Comparison of ENCODE assay signal across 23 cellular contexts in the genomic region with DNA sequence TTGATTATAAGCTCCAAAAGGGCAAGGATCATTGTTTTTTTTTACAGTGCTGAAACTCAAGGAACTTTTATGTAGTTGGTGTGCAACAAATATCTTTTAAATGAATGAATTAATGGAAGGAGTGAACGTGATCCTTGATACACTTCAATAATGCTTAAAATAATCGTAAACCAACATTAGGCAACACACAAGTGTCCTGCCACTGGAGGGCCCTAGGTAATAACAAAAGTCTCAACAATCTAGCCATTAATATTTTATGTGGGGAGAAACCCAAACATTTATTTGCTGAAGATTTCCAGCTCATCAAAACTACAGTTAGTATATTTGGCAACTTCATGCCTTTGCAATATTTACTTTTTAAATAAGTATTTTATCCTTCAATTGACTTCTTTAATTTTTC.
DNase-seq lines count a peak whose midpoint lies in the region; FAIRE-seq and TF ChIP-seq lines count a peak whose summit lies in the region.
"Had no signal": no experiment of that assay in that cellular context is flagged by ENCODE, and none has a peak within 500 bp of the region (broad histone marks: within the 10 kb centered on the region; RNA-seq: fewer than 3 reads in every experiment).

No MANE protein-coding gene starts in this region.

- H3K4me1 ChIP-seq in A673 (ENCODE audit: insufficient read depth, low read length, poor library complexity, severe bottlenecking) (no peaks in the 10 kb centered on the region), BE2C (no peaks in the 10 kb centered on the region)
- H3K4me1 ChIP-seq: lower lobe of right lung, spleen, tibial nerve had no signal

- TF ChIP-seq CTCF in A673 (conservative IDR thresholded peaks at IDR 0.05; ENCODE audit: low read depth, low read length): 0 out of 2 replicates have a peak, but pooled peaks have one; percentile 12
- TF ChIP-seq CTCF in C4-2B (conservative IDR thresholded peaks at IDR 0.05): peak; percentile 40
- peak; percentile 32 for TF ChIP-seq CTCF in fibroblast of pulmonary artery (IDR thresholded peaks at IDR 0.05; ENCODE audit: low read length, missing control alignments)
- no peak for TF ChIP-seq CTCF in BE2C (IDR thresholded peaks at IDR 0.05; ENCODE audit: low read depth, low read length)

- POLR2A ChIA-PET in A673 (lab: Charles Lee; ENCODE audit: low non-redundant PET): no interaction called here

- intact Hi-C loops in A673 (cut with micrococcal nuclease; ENCODE audit: unreplicated experiment): no loop called here

- CTCF ChIA-PET in A673 (lab: Charles Lee): no interaction called here

- H3K4me3 ChIP-seq in A673 (ENCODE audit: low read depth, low read length, poor library complexity, severe bottlenecking) (no peak overlapping the region), fibroblast of pulmonary artery (replicated peaks; ENCODE audit: low read depth, low read length) (no peak overlapping the region), BE2C (ENCODE audit: low read depth, low read length) (no peak overlapping the region)
- H3K4me3 ChIP-seq: lower lobe of right lung, MG63, spleen, tibial nerve had no signal

- FAIRE-seq in RCC 7860 (lab: Jason Lieb, UNC): peak; percentile 2

- H3K27ac ChIP-seq in A673 (ENCODE audit: low read depth, low read length, poor library complexity, severe bottlenecking) (no peak overlapping the region), C4-2B (no peak overlapping the region)
- H3K27ac ChIP-seq: lower lobe of right lung, spleen, tibial nerve had no signal

- no peaks in the 10 kb centered on the region for H3K36me3 ChIP-seq in A673 (ENCODE audit: insufficient read depth, low read length, poor library complexity, severe bottlenecking)
- no peaks in the 10 kb centered on the region for H3K36me3 ChIP-seq in BE2C
- H3K36me3 ChIP-seq: lower lobe of right lung, MG63, spleen, tibial nerve had no signal

- no peaks in the 10 kb centered on the region for H3K9me3 ChIP-seq in A673 (ENCODE audit: low read depth, low read length, poor library complexity, severe bottlenecking)
- H3K9me3 ChIP-seq in BE2C: no peaks in the 10 kb centered on the region
- H3K9me3 ChIP-seq: MG63 had no signal

- no TSS peak for BruUV-seq in A673 (replicated peaks; lab: Mats Ljungman, UMichigan)

- DNase-seq in A673 (ENCODE audit: low spot score) (no peak), RCC 7860 (ENCODE audit: low spot score) (no peak), fibroblast of pulmonary artery (ENCODE audit: low read depth) (peak; percentile 39), BE2C (no peak), SKM-1 treated with dmso at 0.1 percent for 144 hours (lab: John Stamatoyannopoulos, UW; ENCODE audit: unreplicated experiment) (no peak), RKO (ENCODE audit: low spot score) (no peak)
- DNase-seq in stimulated activated naive CD4-positive, alpha-beta T cell treated with Interleukin-2 at 50 U/mL for 16 hours (lab: John Stamatoyannopoulos, UW): no peak
- DNase-seq: activated CD4-positive, CD25-positive, alpha-beta regulatory T cell; activated CD8-positive, alpha-beta T cell treated with anti-CD3 and anti-CD28 coated beads for 36 hours; activated naive CD4-positive, alpha-beta T cell treated with anti-CD3 and anti-CD28 coated beads for 36 hours; anterior cingulate cortex; cerebellar nuclear complex; effector memory CD8-positive, alpha-beta T cell; head of caudate nucleus; lower lobe of right lung; MG63; NCI-H1436; NCI-H82; spleen; stimulated activated CD4-positive, alpha-beta T cell treated with anti-CD3 and anti-CD28 coated beads, Interleukin-4, amount 100 ng/mL, for 24 hours; stimulated activated naive CD8-positive, alpha-beta T cell treated with anti-CD3 and anti-CD28 coated beads, Interleukin-15, amount 100 ng/mL, for 72 hours had no signal

- no peaks in the 10 kb centered on the region for H3K27me3 ChIP-seq in A673 (replicated peaks; ENCODE audit: insufficient read depth, low read depth, low read length, poor library complexity)
- no peaks in the 10 kb centered on the region for H3K27me3 ChIP-seq in BE2C
- H3K27me3 ChIP-seq: spleen, tibial nerve had no signal
